In genomic region chr4:71404049-71404448, GRCh38 we compare ENCODE assay signal across 32 cellular contexts.
"Had no signal": no experiment of that assay in that cellular context is flagged by ENCODE, and none has a peak within 500 bp of the region (broad histone marks: within the 10 kb centered on the region; RNA-seq: fewer than 3 reads in every experiment).

No MANE protein-coding gene starts in this region.

- H3K27ac Mint-ChIP-seq: activated CD4-positive, alpha-beta memory T cell treated with anti-CD3 and anti-CD28 coated beads for 36 hours; activated CD4-positive, alpha-beta T cell treated with anti-CD3 and anti-CD28 coated beads, Interleukin-2, amount 10 ng/mL, durations not matched to agents 24 days and 14 days; activated naive CD4-positive, alpha-beta T cell treated with anti-CD3 and anti-CD28 coated beads for 36 hours; activated naive CD8-positive, alpha-beta T cell treated with anti-CD3 and anti-CD28 coated beads for 36 hours; activated T-helper 1 cell treated with anti-CD3 and anti-CD28 coated beads, Interleukin-12 subunit alpha, Interleukin-12 subunit beta, Interleukin-2, Interleukin-4 antibody, amounts not matched to agents 30 ng/mL and 10 ng/mL and 1 ng/mL, durations not matched to agents 14 hours and 24 hours and 36 hours; dendritic cell treated with granulocyte-macrophage colony-stimulating factor and Interleukin-4, amounts not matched to agents 40 ng/mL and 50 ng/mL, for 4 days; endodermal cell; natural killer cell treated with Interleukin-12 subunit alpha and Interleukin-12 subunit beta and Interleukin-15 and Interleukin-18, amount 100 ng/mL, for 72 hours; stimulated activated naive CD8-positive, alpha-beta T cell treated with anti-CD3 and anti-CD28 coated beads, Interleukin-15, Interleukin-2, amounts not matched to agents 100 ng/mL and 50 ng/mL, for 24 hours; T-helper 17 cell had no signal

- H3K27me3 Mint-ChIP-seq: activated CD4-positive, alpha-beta memory T cell treated with anti-CD3 and anti-CD28 coated beads for 36 hours; activated CD4-positive, alpha-beta T cell treated with anti-CD3 and anti-CD28 coated beads, Interleukin-2, amount 10 ng/mL, durations not matched to agents 24 days and 14 days; dendritic cell treated with granulocyte-macrophage colony-stimulating factor and Interleukin-4, amounts not matched to agents 40 ng/mL and 50 ng/mL, for 4 days; natural killer cell treated with Interleukin-12 subunit alpha and Interleukin-12 subunit beta and Interleukin-15 and Interleukin-18, amount 100 ng/mL, for 72 hours; stimulated activated naive CD8-positive, alpha-beta T cell treated with anti-CD3 and anti-CD28 coated beads, Interleukin-15, Interleukin-2, amounts not matched to agents 100 ng/mL and 50 ng/mL, for 24 hours; T-helper 17 cell had no signal

- H3K27me3 ChIP-seq: adrenal gland, brain microvascular endothelial cell, hepatocyte, right lobe of liver, uterus had no signal

- H3K9me3 ChIP-seq: right lobe of liver, uterus had no signal

- H3K4me3 Mint-ChIP-seq: activated CD4-positive, alpha-beta memory T cell treated with anti-CD3 and anti-CD28 coated beads for 36 hours; activated CD4-positive, alpha-beta T cell treated with anti-CD3 and anti-CD28 coated beads, Interleukin-2, amount 10 ng/mL, durations not matched to agents 24 days and 14 days; activated naive CD4-positive, alpha-beta T cell treated with anti-CD3 and anti-CD28 coated beads for 36 hours; activated naive CD8-positive, alpha-beta T cell treated with anti-CD3 and anti-CD28 coated beads for 36 hours; activated T-helper 1 cell treated with anti-CD3 and anti-CD28 coated beads, Interleukin-12 subunit alpha, Interleukin-12 subunit beta, Interleukin-2, Interleukin-4 antibody, amounts not matched to agents 30 ng/mL and 10 ng/mL and 1 ng/mL, durations not matched to agents 14 hours and 24 hours and 36 hours; dendritic cell treated with granulocyte-macrophage colony-stimulating factor and Interleukin-4, amounts not matched to agents 40 ng/mL and 50 ng/mL, for 4 days; endodermal cell; natural killer cell treated with Interleukin-12 subunit alpha and Interleukin-12 subunit beta and Interleukin-15 and Interleukin-18, amount 100 ng/mL, for 72 hours; stimulated activated naive CD8-positive, alpha-beta T cell treated with anti-CD3 and anti-CD28 coated beads, Interleukin-15, Interleukin-2, amounts not matched to agents 100 ng/mL and 50 ng/mL, for 24 hours; T-helper 17 cell had no signal

- H3K27ac ChIP-seq: adrenal gland, brain microvascular endothelial cell, hepatocyte, right lobe of liver, skin epidermis, thoracic aorta, uterus, WERI-Rb-1 had no signal

- H3K4me3 ChIP-seq: adrenal gland, hepatocyte, right lobe of liver, skin epidermis, thoracic aorta, uterus had no signal

- H3K9me3 Mint-ChIP-seq: activated CD4-positive, alpha-beta T cell treated with anti-CD3 and anti-CD28 coated beads, Interleukin-2, amount 10 ng/mL, durations not matched to agents 24 days and 14 days had no signal

- H3K4me1 ChIP-seq: adrenal gland, uterus had no signal

- H2AFZ ChIP-seq: hepatocyte had no signal

- H3K4me2 ChIP-seq: hepatocyte had no signal

- DNase-seq: activated CD4-positive, alpha-beta memory T cell treated with anti-CD3 and anti-CD28 coated beads for 36 hours; activated CD4-positive, alpha-beta T cell treated with anti-CD3 and anti-CD28 coated beads, Interleukin-2, amount 10 ng/mL, durations not matched to agents 24 days and 14 days; activated CD8-positive, alpha-beta memory T cell treated with anti-CD3 and anti-CD28 coated beads, Interleukin-2, amount 50 U/mL, for 4 hours; activated effector memory CD4-positive, alpha-beta T cell treated with anti-CD3 and anti-CD28 coated beads, Interleukin-2, amount 50 U/mL, for 16 hours; activated naive CD4-positive, alpha-beta T cell treated with anti-CD3 and anti-CD28 coated beads for 36 hours; activated naive CD8-positive, alpha-beta T cell treated with anti-CD3 and anti-CD28 coated beads for 36 hours; activated T-cell treated with anti-CD3 and anti-CD28 coated beads, Interleukin-2, amount 50 U/mL, for 1 hour; adrenal gland; aorta; brain microvascular endothelial cell; caudate nucleus; endodermal cell; foreskin melanocyte; midbrain; posterior cingulate gyrus; right lobe of liver; stimulated activated CD4-positive, alpha-beta T cell treated with anti-CD3 and anti-CD28 coated beads, Interleukin-12 subunit alpha, Interleukin-12 subunit beta, amount 100 ng/mL, for 4 hours; stimulated activated CD4-positive, alpha-beta T cell treated with anti-CD3 and anti-CD28 coated beads, Interleukin-4, amount 100 ng/mL, for 1 hour; T-helper 17 cell; T1000; trophoblast cell; uterus; WERI-Rb-1 had no signal

- H3K36me3 ChIP-seq: adrenal gland, brain microvascular endothelial cell, right lobe of liver, thoracic aorta, uterus, WERI-Rb-1 had no signal

- H3K79me2 ChIP-seq: hepatocyte had no signal

- H3K36me3 Mint-ChIP-seq: activated CD4-positive, alpha-beta memory T cell treated with anti-CD3 and anti-CD28 coated beads for 36 hours; activated naive CD8-positive, alpha-beta T cell treated with anti-CD3 and anti-CD28 coated beads for 36 hours had no signal

- ATAC-seq: activated CD4-positive, CD25-positive, alpha-beta regulatory T cell treated with anti-CD3 and anti-CD28 coated beads, Interleukin-2, amount 50 U/mL, for 24 hours; esophagus mucosa; natural killer cell treated with Interleukin-12 subunit alpha and Interleukin-12 subunit beta and Interleukin-15 and Interleukin-18, amount 100 ng/mL, for 72 hours; right lobe of liver; T-helper 17 cell had no signal

- H3K4me1 Mint-ChIP-seq: activated CD4-positive, alpha-beta T cell treated with anti-CD3 and anti-CD28 coated beads, Interleukin-2, amount 10 ng/mL, durations not matched to agents 24 days and 14 days; activated naive CD8-positive, alpha-beta T cell treated with anti-CD3 and anti-CD28 coated beads for 36 hours; endodermal cell; T-helper 17 cell had no signal
